In the genomic region with DNA sequence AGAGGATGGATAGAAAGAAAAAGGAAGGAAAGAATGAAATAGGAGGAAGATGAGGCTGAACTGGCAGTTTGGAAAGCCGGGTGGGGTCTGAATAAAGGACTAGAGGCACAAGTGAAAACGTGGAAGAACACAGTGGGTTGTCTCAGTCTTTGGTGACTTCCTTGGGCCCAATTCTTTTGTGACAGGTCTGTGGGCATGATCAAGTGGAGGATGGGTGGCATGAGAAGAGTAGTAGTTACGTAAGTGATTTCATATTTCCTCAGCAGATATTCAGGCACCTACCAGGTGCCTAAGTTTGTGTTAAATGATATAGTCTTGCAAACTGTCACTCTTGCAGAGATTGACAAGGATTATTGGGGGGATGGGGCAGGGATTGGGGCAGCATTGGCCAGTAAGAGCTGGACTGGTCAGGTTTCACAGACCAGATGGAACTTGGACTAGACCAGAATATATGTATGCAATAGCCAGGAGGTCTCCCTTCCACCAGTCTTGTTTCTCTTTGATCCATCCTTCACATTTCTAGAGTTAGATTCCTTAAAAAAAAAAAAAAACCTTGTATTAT, we compare ENCODE assay signal across 14 cellular contexts. TPM values are rescaled to one million over a fixed set of nuclear protein-coding genes. Genes with fewer than 3 reads are reported as not detected.
A peak's percentile ranks its signal among the peaks of the same experiment; 100 is the strongest.
DNase-seq lines count a peak whose midpoint lies in the region; ATAC-seq, FAIRE-seq and TF ChIP-seq lines count a peak whose summit lies in the region.
"Had no signal": no experiment of that assay in that cellular context is flagged by ENCODE, and none has a peak within 500 bp of the region (broad histone marks: within the 10 kb centered on the region; RNA-seq: fewer than 3 reads in every experiment).

No MANE protein-coding gene starts in this region.

- no peaks in the 10 kb centered on the region; the same call in 1 of the 2 replicates for H3F3A ChIP-seq in GM23248 (ENCODE audit: insufficient read depth)

- H3K36me3 Mint-ChIP-seq in CD14-positive monocyte: peaks cover 28 to 33% of the 10 kb centered on the region in 2 donors
- peaks cover 4% of the 10 kb centered on the region for H3K36me3 Mint-ChIP-seq in WTC11

- POLR2A ChIA-PET in WTC11 (lab: Charles Lee): no interaction called here

- peaks cover under 1% of the 10 kb centered on the region; the same call in 1 of the 2 replicates for H3K36me3 ChIP-seq in GM23248 (ENCODE audit: low read depth)
- H3K36me3 ChIP-seq in keratinocyte (ENCODE audit: control insufficient read depth in 2 of 2, extremely low read depth in 1 of 2, insufficient read depth in 2 of 2, low read length in 2 of 2): peaks cover 0 to 4% of the 10 kb centered on the region in 2 experiments
- no peaks in the 10 kb centered on the region; the same call in 1 of the 2 replicates for H3K36me3 ChIP-seq in H7 (replicated peaks; ENCODE audit: control insufficient read depth, insufficient read depth, low read length)

- H3K9me3 ChIP-seq in GM23248 (ENCODE audit: low read depth) (no peaks in the 10 kb centered on the region), keratinocyte (ENCODE audit: control insufficient read depth, low read depth, low read length) (no peaks in the 10 kb centered on the region)

- FAIRE-seq in keratinocyte (lab: Jason Lieb, UNC): no peak

- H3K9ac ChIP-seq in GM23248: no peak overlapping the region
- H3K9ac ChIP-seq in keratinocyte (ENCODE audit: control insufficient read depth, extremely low read depth, insufficient read depth, low read length): no peak overlapping the region

- no peaks in the 10 kb centered on the region; the same call in 1 of the 2 replicates for H4K20me1 ChIP-seq in GM23248 (ENCODE audit: insufficient read depth)
- H4K20me1 ChIP-seq in keratinocyte (ENCODE audit: control insufficient read depth, extremely low read depth, insufficient read depth, low read length): peaks cover 2% of the 10 kb centered on the region

- dilution Hi-C loops in keratinocyte (cut with MboI; ENCODE audit: extremely low pct_ligation_motif_present, low sequenced_read_pairs): no loop called here

- intact Hi-C loops in CD14-positive monocyte (cut with micrococcal nuclease): loop anchor here in 1 of 2 donors (5.0 to 10.0 kb wide), 2 partner anchors 175 to 248 kb away; a partner anchor contains a TSS

- H3K4me3 Mint-ChIP-seq in CD14-positive monocyte (peak overlapping the region in 1 of 2 donors; percentile 61), WTC11 (peak overlapping the region; percentile 32)

- DNase-seq in CD14-positive monocyte (ENCODE audit: low spot score): no peak
- no peak for DNase-seq in GM23248
- no peak for DNase-seq in WTC11 (ENCODE audit: low spot score)
- DNase-seq in keratinocyte (ENCODE audit: low read depth, low spot score): no peak
- no peak for DNase-seq in NCI-H187 treated with DMSO at 0.1 percent for 48 hours (lab: John Stamatoyannopoulos, UW)
- no peak for DNase-seq in H7
- DNase-seq in C1 segment of cervical spinal cord (lab: John Stamatoyannopoulos, UW): no peak
- DNase-seq: aorta, DMS 273 treated with DMSO at 0.1 percent for 48 hours, midbrain, NCI-H1105, NCI-H526 had no signal

- in situ Hi-C loops in GM23248 (cut with MboI): no loop called here

- H3K27ac ChIP-seq in GM23248 (no peak overlapping the region), keratinocyte (ENCODE audit: control insufficient read depth, insufficient read depth, low read length) (no peak overlapping the region)
- H3K27ac ChIP-seq: skin epidermis had no signal

- peaks cover 16% of the 10 kb centered on the region for H3K4me1 ChIP-seq in GM23248 (ENCODE audit: insufficient read depth)
- H3K4me1 ChIP-seq in keratinocyte (ENCODE audit: control insufficient read depth, extremely low read depth, insufficient read depth, low read length): peaks cover 28% of the 10 kb centered on the region

- TF ChIP-seq CTCF in CD14-positive monocyte (IDR thresholded peaks at IDR 0.05) (no peak), WTC11 (IDR thresholded peaks at IDR 0.05) (no peak), keratinocyte (optimal IDR thresholded peaks at IDR 0.05 in 1 of 3, IDR thresholded peaks at IDR 0.05 in 1 of 3, conservative IDR thresholded peaks at IDR 0.05 in 1 of 3; ENCODE audit: extremely low read depth in 1 of 3, insufficient read depth in 2 of 3, low read length in 3 of 3) (no peak)

- no peaks in the 10 kb centered on the region for H3K9me1 ChIP-seq in keratinocyte (ENCODE audit: control insufficient read depth, extremely low read depth, insufficient read depth, low read length)

- no peak for ATAC-seq in WTC11
- ATAC-seq in HG03196 (IDR thresholded peaks at IDR 0.05; ENCODE audit: unreplicated experiment): no peak

- peaks cover 60% of the 10 kb centered on the region for H3K4me1 Mint-ChIP-seq in CD14-positive monocyte
- H3K4me1 Mint-ChIP-seq in WTC11: peaks cover 54% of the 10 kb centered on the region

- no peak overlapping the region for H2AFZ ChIP-seq in GM23248
- no peak overlapping the region for H2AFZ ChIP-seq in keratinocyte (ENCODE audit: control insufficient read depth, low read length)

- CTCF ChIA-PET in WTC11 (lab: Charles Lee): no interaction called here

- 53 to 64% methylated on average over 3 of the region's 3 CpGs for WGBS in GM23248 (ENCODE audit: low coverage in 1 of 2, low lambda C conversion rate in 2 of 2, missing lambda C conversion rate in 2 of 2), 2 experiments

- H3K27ac Mint-ChIP-seq in CD14-positive monocyte: peak overlapping the region in 5 of 7 donors; percentile 1 to 69 (median 13)
- H3K27ac Mint-ChIP-seq in WTC11: peak overlapping the region; percentile 64; the same call in 1 of the 2 replicates

- no peaks in the 10 kb centered on the region for H3K9me3 Mint-ChIP-seq in CD14-positive monocyte
- H3K9me3 Mint-ChIP-seq in WTC11: no peaks in the 10 kb centered on the region

- no peaks in the 10 kb centered on the region for H3K9me2 ChIP-seq in GM23248 (ENCODE audit: insufficient read depth)

- no peaks in the 10 kb centered on the region for H3K27me3 ChIP-seq in GM23248 (replicated peaks; ENCODE audit: insufficient read depth)
- H3K27me3 ChIP-seq in keratinocyte (ENCODE audit: control insufficient read depth, extremely low read depth, insufficient read depth, low read length): no peaks in the 10 kb centered on the region
- H3K27me3 ChIP-seq in H7 (ENCODE audit: control insufficient read depth, insufficient read depth, low read length): no peaks in the 10 kb centered on the region

- no peak overlapping the region for H3K4me2 ChIP-seq in GM23248 (ENCODE audit: unreplicated experiment)
- peak overlapping the region; percentile 88 for H3K4me2 ChIP-seq in keratinocyte (ENCODE audit: control insufficient read depth, extremely low read depth, insufficient read depth, low read depth, low read length)

- H3K79me2 ChIP-seq in GM23248 (ENCODE audit: insufficient read depth) (peaks cover 92% of the 10 kb centered on the region), keratinocyte (ENCODE audit: control insufficient read depth, insufficient read depth, low read length) (peaks cover 79% of the 10 kb centered on the region)

- 0 out of 2 replicates have a peak overlapping the region, but pooled peaks have one; percentile 97 for H3K4me3 ChIP-seq in GM23248
- H3K4me3 ChIP-seq in keratinocyte (ENCODE audit: control insufficient read depth in 2 of 3, extremely low read depth in 1 of 3, insufficient read depth in 2 of 3, low read depth in 1 of 3, low read length in 3 of 3): no peak overlapping the region
- no peak overlapping the region for H3K4me3 ChIP-seq in H7 (ENCODE audit: insufficient read depth, low read depth, low read length)

- peaks cover 0 to 2% (median 0%) of the 10 kb centered on the region in 3 donors for H3K27me3 Mint-ChIP-seq in CD14-positive monocyte (ENCODE audit: low read depth in 3 of 3)
- no peaks in the 10 kb centered on the region for H3K27me3 Mint-ChIP-seq in WTC11 (ENCODE audit: low read depth)

TF ChIP-seq in WTC11, 78 proteins besides CTCF, POLR2A, EP300 and RAD21 (continues in another document):
- TF ChIP-seq EMX1 (CRISPR knock-in tag; IDR thresholded peaks at IDR 0.05): no peak
- TF ChIP-seq ELF4 (CRISPR knock-in tag; IDR thresholded peaks at IDR 0.05; ENCODE audit: low read depth): no peak
- no peak for TF ChIP-seq JUN (CRISPR knock-in tag; IDR thresholded peaks at IDR 0.05)
- no peak for TF ChIP-seq SMAD4 (CRISPR knock-in tag; IDR thresholded peaks at IDR 0.05)
- no peak for TF ChIP-seq ZNF671 (CRISPR knock-in tag; IDR thresholded peaks at IDR 0.05)
- TF ChIP-seq FOXJ3 (CRISPR knock-in tag; IDR thresholded peaks at IDR 0.05; ENCODE audit: borderline replicate concordance): no peak
- TF ChIP-seq, protein P1, sequence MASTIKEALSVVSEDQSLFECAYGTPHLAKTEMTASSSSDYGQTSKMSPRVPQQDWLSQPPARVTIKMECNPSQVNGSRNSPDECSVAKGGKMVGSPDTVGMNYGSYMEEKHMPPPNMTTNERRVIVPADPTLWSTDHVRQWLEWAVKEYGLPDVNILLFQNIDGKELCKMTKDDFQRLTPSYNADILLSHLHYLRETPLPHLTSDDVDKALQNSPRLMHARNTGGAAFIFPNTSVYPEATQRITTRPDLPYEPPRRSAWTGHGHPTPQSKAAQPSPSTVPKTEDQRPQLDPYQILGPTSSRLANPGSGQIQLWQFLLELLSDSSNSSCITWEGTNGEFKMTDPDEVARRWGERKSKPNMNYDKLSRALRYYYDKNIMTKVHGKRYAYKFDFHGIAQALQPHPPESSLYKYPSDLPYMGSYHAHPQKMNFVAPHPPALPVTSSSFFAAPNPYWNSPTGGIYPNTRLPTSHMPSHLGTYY (CRISPR knock-in tag; IDR thresholded peaks at IDR 0.05): no peak

RNA-seq across cellular contexts. Expression of a gene that starts 2.7 kb away (rescaled TPM):
- 10 to 100 TPM; 18.0 to 26.0 TPM for polyA plus RNA-seq in CD14-positive monocyte
- total RNA-seq in GM23248 (2014; rRNA removed; shearing (Covaris generic)): 41.3 and 50.6 TPM in 2 replicates
- 22.5 and 24.3 TPM in 2 replicates for polyA plus RNA-seq in GM23248 (2016; fragmentation: Nextera tagmentation; extraction: Ambion mirVana)
- total RNA-seq in WTC11 (2021): 52.9 to 68.3 TPM (median 57.5 TPM) in 3 replicates
- 21.0 to 41.2 TPM (median 31.7 TPM) in 3 replicates for polyA plus RNA-seq in keratinocyte
- 19.6 TPM for polyA plus RNA-seq in keratinocyte (2011; ENCODE audit: low read depth)
- 16.7 and 31.9 TPM in 2 replicates for polyA plus RNA-seq in keratinocyte (2011; cell fraction: cytosol; rRNA removed)
- polyA plus RNA-seq in keratinocyte (2011; cell fraction: nucleus; rRNA removed): 34.8 and 53.4 TPM in 2 replicates
- polyA plus RNA-seq in keratinocyte (2012; ENCODE audit: low replicate concordance): 13.7 and 27.7 TPM in 2 replicates
- 8.3 to 65.8 TPM (median 22.4 TPM) in 3 replicates for polyA minus RNA-seq in keratinocyte
- 14.4 TPM for polyA minus RNA-seq in keratinocyte (2011; cell fraction: cytosol; rRNA and poly(A)+ RNA removed)
- polyA minus RNA-seq in keratinocyte (2011; cell fraction: nucleus; rRNA and poly(A)+ RNA removed): 24.1 and 47.9 TPM in 2 replicates
- 44.4 and 65.7 TPM in 2 replicates for total RNA-seq in H7 (2014; rRNA removed; shearing (Covaris generic))
